In the genomic region with DNA sequence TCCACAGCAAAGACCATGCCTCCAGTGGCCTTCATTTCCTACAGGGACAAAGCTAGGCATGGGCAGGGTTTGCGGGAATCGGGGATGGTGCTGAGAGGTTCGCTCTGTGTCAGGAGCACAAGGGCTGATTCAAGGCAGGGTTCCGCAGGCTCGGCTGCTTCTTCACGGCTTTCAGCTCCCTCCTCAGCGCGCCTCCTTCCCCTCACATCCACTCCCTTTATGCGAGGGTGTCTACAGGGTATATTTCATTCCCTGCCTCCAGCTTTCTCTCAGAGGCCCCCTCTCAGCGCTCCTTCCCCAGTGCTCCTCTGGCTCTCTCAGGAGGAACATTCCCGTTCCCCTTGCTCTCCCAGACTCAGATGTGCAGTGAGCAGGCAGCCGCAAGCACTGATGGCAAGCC, we compare ENCODE assay signal across 13 cellular contexts.
DNase-seq lines count a peak whose midpoint lies in the region; TF ChIP-seq lines count a peak whose summit lies in the region.
"Had no signal": no experiment of that assay in that cellular context is flagged by ENCODE, and none has a peak within 500 bp of the region (broad histone marks: within the 10 kb centered on the region; RNA-seq: fewer than 3 reads in every experiment).

No MANE protein-coding gene starts in this region.

- peaks cover 9 to 14% of the 10 kb centered on the region in 2 experiments; a peak in 4 of 5 replicates for H3K9me3 Mint-ChIP-seq in H9
- H3K9me3 Mint-ChIP-seq: CD8-positive, alpha-beta memory T cell had no signal

- H3K36me3 Mint-ChIP-seq in H9 (ENCODE audit: insufficient read depth in 1 of 3, low read depth in 3 of 3), result peaks cover 8 to 18% (median 10%) of the 10 kb centered on the region in 3 experiments
- H3K36me3 Mint-ChIP-seq: CD14-positive monocyte; CD8-positive, alpha-beta memory T cell had no signal

- H3K79me2 ChIP-seq in H9 (ENCODE audit: insufficient read depth, low read length) (no peaks in the 10 kb centered on the region), Loucy (ENCODE audit: insufficient read depth, low read length) (no peaks in the 10 kb centered on the region)

- TF ChIP-seq CTCF in H9 (conservative IDR thresholded peaks at IDR 0.05) (no peak), Loucy (conservative IDR thresholded peaks at IDR 0.05; ENCODE audit: low read length) (no peak)

- H3K27me3 ChIP-seq in H9 (ENCODE audit: insufficient read depth, low read length) (no peaks in the 10 kb centered on the region), Loucy (ENCODE audit: insufficient read depth, low read length, poor library complexity, severe bottlenecking) (no peaks in the 10 kb centered on the region)

- H3K4me1 ChIP-seq in H9 (ENCODE audit: insufficient read depth, low read length), result no peaks in the 10 kb centered on the region
- H3K4me1 ChIP-seq in Loucy (ENCODE audit: insufficient read depth, low read length, poor library complexity, severe bottlenecking), result peaks cover 15% of the 10 kb centered on the region

- H3K23ac ChIP-seq in H9 (ENCODE audit: insufficient read length, low read depth, low read length), result no peak overlapping the region

- no peak overlapping the region for H3K4ac ChIP-seq in H9 (ENCODE audit: low read depth, low read length)

- H3K9me2 ChIP-seq in Loucy (replicated peaks; ENCODE audit: low read depth, low read length), result no peaks in the 10 kb centered on the region

- no peak overlapping the region for H2BK120ac ChIP-seq in H9 (ENCODE audit: low read depth, low read length, poor library complexity, severe bottlenecking)

- no peaks in the 10 kb centered on the region for H3K36me3 ChIP-seq in Loucy (ENCODE audit: insufficient read depth, low read length)

- no peak overlapping the region for H4K8ac ChIP-seq in H9 (replicated peaks; ENCODE audit: insufficient read length, low read depth, low read length)

- H2AK5ac ChIP-seq in H9 (ENCODE audit: insufficient read length, low read length), result no peak overlapping the region

- no peak overlapping the region for H4K91ac ChIP-seq in H9 (ENCODE audit: insufficient read length, low read depth, low read length)

- H2AFZ ChIP-seq in H9 (ENCODE audit: low read length), result no peak overlapping the region
- H2AFZ ChIP-seq in Loucy (ENCODE audit: low read length), result peak overlapping the region; percentile 71; the same call in 1 of the 2 replicates

- no peak overlapping the region for H3K18ac ChIP-seq in H9 (ENCODE audit: insufficient read length, low read depth, low read length)

- H3K4me2 ChIP-seq in H9 (ENCODE audit: insufficient read depth, insufficient read length, low read length) (no peak overlapping the region), Loucy (ENCODE audit: low read depth, low read length, poor library complexity, severe bottlenecking) (no peak overlapping the region)

- H3K27ac ChIP-seq in H9 (ENCODE audit: insufficient read length, low read depth, low read length) (no peak overlapping the region), substantia nigra (ENCODE audit: low read depth, low read length, poor library complexity, severe bottlenecking) (peak overlapping the region; percentile 51)

- no peak overlapping the region for H2BK15ac ChIP-seq in H9 (ENCODE audit: low read depth, low read length)

- no peak overlapping the region for H3K14ac ChIP-seq in H9 (ENCODE audit: insufficient read depth, low read length)

- H2BK5ac ChIP-seq in H9 (ENCODE audit: insufficient read length, low read length), result no peak overlapping the region

- H3K4me1 Mint-ChIP-seq in H9, result peaks cover 24 to 48% of the 10 kb centered on the region in 2 experiments
- H3K4me1 Mint-ChIP-seq: CD14-positive monocyte; CD8-positive, alpha-beta memory T cell had no signal

- no peak overlapping the region for H3K4me3 ChIP-seq in Loucy (ENCODE audit: low read length, poor library complexity, severe bottlenecking)

- H3K23me2 ChIP-seq in H9 (ENCODE audit: insufficient read length, low read depth, low read length, poor library complexity, severe bottlenecking), result no peaks in the 10 kb centered on the region

- H3T11ph ChIP-seq in H9 (ENCODE audit: low read length), result no peak overlapping the region

- H3K4me3 Mint-ChIP-seq in H9, result no peak overlapping the region
- H3K4me3 Mint-ChIP-seq: CD14-positive monocyte; CD8-positive, alpha-beta memory T cell had no signal

- H4K20me1 ChIP-seq in H9 (ENCODE audit: control insufficient read depth, insufficient read depth, insufficient read length) (peaks cover 3% of the 10 kb centered on the region), Loucy (ENCODE audit: insufficient read depth, low read length, poor library complexity, severe bottlenecking) (no peaks in the 10 kb centered on the region)

- H3K79me1 ChIP-seq in H9 (ENCODE audit: insufficient read depth, low read depth, low read length, poor library complexity, severe bottlenecking), result no peaks in the 10 kb centered on the region

- H2BK20ac ChIP-seq in H9 (ENCODE audit: low read depth, low read length, poor library complexity, severe bottlenecking), result no peak overlapping the region

- H3K56ac ChIP-seq in H9 (ENCODE audit: insufficient read length, low read depth, low read length), result no peak overlapping the region

- peak; percentile 10 for DNase-seq in H9
- peak; percentile 35 for DNase-seq in ecto neural progenitor cell (ENCODE audit: low spot score)
- DNase-seq in substantia nigra (lab: John Stamatoyannopoulos, UW), result no peak
- no peak for DNase-seq in foreskin melanocyte
- no peak for DNase-seq in COLO829 (ENCODE audit: low spot score)
- no peak for DNase-seq in mucosa of gallbladder (ENCODE audit: low spot score)
- DNase-seq: GF-D8, NCI-H187, NCI-H2081 treated with DMSO at 0.1 percent for 48 hours, NCI-H510A had no signal

- no peak overlapping the region for H3K27ac Mint-ChIP-seq in H9
- H3K27ac Mint-ChIP-seq: CD14-positive monocyte; CD8-positive, alpha-beta memory T cell had no signal

- peaks cover 2% of the 10 kb centered on the region; the same call in 1 of the 2 replicates for H3K27me3 Mint-ChIP-seq in H9 (ENCODE audit: low read depth)

- no peak overlapping the region for H4K5ac ChIP-seq in H9 (ENCODE audit: insufficient read length, low read depth, low read length)

- no peaks in the 10 kb centered on the region for H3F3A ChIP-seq in Loucy (ENCODE audit: low read depth)

- no peak overlapping the region for H2BK12ac ChIP-seq in H9 (ENCODE audit: insufficient read length, low read depth, low read length)

- H3K9ac ChIP-seq in H9 (ENCODE audit: extremely low read depth, insufficient read length, low read length) (no peak overlapping the region), Loucy (ENCODE audit: low read depth, low read length, poor library complexity, severe bottlenecking) (no peak overlapping the region)

- H3K9me3 ChIP-seq in H9 (ENCODE audit: control insufficient read depth, low read depth, low read length), result no peaks in the 10 kb centered on the region
- H3K9me3 ChIP-seq in Loucy (ENCODE audit: insufficient read depth, low read depth, low read length), result no peaks in the 10 kb centered on the region

- no CpG with 5 or more reads among the region's 12 CpGs for WGBS in H9 (ENCODE audit: extremely low coverage, insufficient read length, low lambda C conversion rate)

Comparison
In these comparisons a context has a peak if more than half of its experiments do, and no peak if none do; other contexts are left out.
1. DNase-seq: peak in H9 (single experiment) and ecto neural progenitor cell (single experiment); none in substantia nigra (0 of 49), foreskin melanocyte (single experiment), COLO829 (single experiment) and mucosa of gallbladder (single experiment).